In the genomic region with DNA sequence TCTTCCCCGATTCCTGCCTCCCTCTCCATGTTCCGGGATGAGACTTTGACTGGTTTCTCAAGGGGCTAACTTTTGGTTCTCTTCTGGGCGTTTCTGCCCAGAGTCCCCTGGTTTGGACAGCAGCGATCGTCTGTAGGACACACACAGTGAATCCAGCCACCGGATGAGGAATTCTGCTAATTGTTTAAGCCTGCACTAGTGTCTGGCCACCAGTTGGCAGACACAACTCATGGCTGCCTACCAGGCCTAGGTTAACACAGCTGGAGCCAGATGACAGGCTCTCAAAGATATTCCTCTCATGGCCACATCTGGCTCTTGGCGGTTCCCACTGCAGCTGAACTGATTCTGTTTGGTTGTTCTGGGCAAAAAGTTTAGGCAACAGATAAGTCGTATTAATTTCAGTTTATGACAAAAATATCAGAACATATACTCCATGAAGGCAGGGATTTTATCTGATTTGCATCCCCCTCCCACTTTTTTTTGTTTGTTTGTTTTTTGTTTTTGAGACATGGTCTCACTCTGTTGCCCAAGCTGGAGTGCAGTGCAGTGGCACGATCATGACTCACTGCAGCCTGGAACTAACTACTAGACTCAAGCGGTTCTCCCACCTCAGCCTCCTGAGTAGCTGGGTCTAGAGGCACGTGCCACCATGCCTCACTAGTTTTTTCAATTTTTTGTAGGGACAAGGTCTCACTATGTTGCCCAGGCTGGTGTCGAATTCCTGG, we compare ENCODE assay signal across 11 cellular contexts.
DNase-seq lines count a peak whose midpoint lies in the region; ATAC-seq, FAIRE-seq and TF ChIP-seq lines count a peak whose summit lies in the region.
"Had no signal": no experiment of that assay in that cellular context is flagged by ENCODE, and none has a peak within 500 bp of the region (broad histone marks: within the 10 kb centered on the region; RNA-seq: fewer than 3 reads in every experiment).

No MANE protein-coding gene starts in this region.

- intact Hi-C loops in upper lobe of right lung (cut with DNase I), result no loop called here

- TF ChIP-seq CTCF in cardiac fibroblast (IDR thresholded peaks at IDR 0.05; ENCODE audit: low read depth, low read length), result peak; percentile 24
- TF ChIP-seq CTCF in upper lobe of right lung (IDR thresholded peaks at IDR 0.05), result peak; percentile 18
- no peak for TF ChIP-seq CTCF in D721Med (IDR thresholded peaks at IDR 0.05; ENCODE audit: insufficient read depth, missing control alignments)

- H3K27ac Mint-ChIP-seq in activated naive CD4-positive, alpha-beta T cell treated with anti-CD3 and anti-CD28 coated beads, Interleukin-2, amount 50 U/mL, for 24 hours, result peak overlapping the region; percentile 82
- no peak overlapping the region for H3K27ac Mint-ChIP-seq in activated naive CD4-positive, alpha-beta T cell treated with anti-CD3 and anti-CD28 coated beads, Interleukin-2, amount 50 U/mL, for 72 hours
- H3K27ac Mint-ChIP-seq in memory B cell, result peak overlapping the region; percentile 20
- H3K27ac Mint-ChIP-seq: activated CD4-positive, alpha-beta memory T cell treated with anti-CD3 and anti-CD28 coated beads for 36 hours had no signal

- H3K27me3 Mint-ChIP-seq in activated naive CD4-positive, alpha-beta T cell treated with anti-CD3 and anti-CD28 coated beads, Interleukin-2, amount 50 U/mL, for 24 hours, result no peaks in the 10 kb centered on the region
- H3K27me3 Mint-ChIP-seq in memory B cell, result no peaks in the 10 kb centered on the region
- H3K27me3 Mint-ChIP-seq: activated CD4-positive, alpha-beta memory T cell treated with anti-CD3 and anti-CD28 coated beads for 36 hours had no signal

- H3K27ac ChIP-seq in upper lobe of right lung, result no peak overlapping the region

- no peak overlapping the region for H3K4me3 ChIP-seq in cardiac fibroblast (replicated peaks in 1 of 2; ENCODE audit: low read depth in 2 of 2, low read length in 2 of 2)
- no peak overlapping the region for H3K4me3 ChIP-seq in upper lobe of right lung
- H3K4me3 ChIP-seq: gastrocnemius medialis had no signal

- H3K4me3 Mint-ChIP-seq in activated naive CD4-positive, alpha-beta T cell treated with anti-CD3 and anti-CD28 coated beads, Interleukin-2, amount 50 U/mL, for 24 hours, result peak overlapping the region; percentile 3
- H3K4me3 Mint-ChIP-seq in memory B cell, result no peak overlapping the region
- H3K4me3 Mint-ChIP-seq: activated CD4-positive, alpha-beta memory T cell treated with anti-CD3 and anti-CD28 coated beads for 36 hours had no signal

- H3K36me3 Mint-ChIP-seq in activated naive CD4-positive, alpha-beta T cell treated with anti-CD3 and anti-CD28 coated beads, Interleukin-2, amount 50 U/mL, for 24 hours, result peaks cover 4% of the 10 kb centered on the region
- peaks cover 0 to under 1% of the 10 kb centered on the region in 2 donors for H3K36me3 Mint-ChIP-seq in activated naive CD4-positive, alpha-beta T cell treated with anti-CD3 and anti-CD28 coated beads, Interleukin-2, amount 50 U/mL, for 72 hours
- H3K36me3 Mint-ChIP-seq in memory B cell, result peaks cover 6% of the 10 kb centered on the region

- FAIRE-seq in D721Med (lab: Jason Lieb, UNC), result no peak

- no peak for DNase-seq in activated naive CD4-positive, alpha-beta T cell treated with anti-CD3 and anti-CD28 coated beads, Interleukin-2, amount 50 U/mL, for 72 hours (ENCODE audit: low spot score in 2 of 2)
- DNase-seq in cardiac fibroblast (ENCODE audit: low read depth in 2 of 2) (peak; percentile 55 to 57), memory B cell (ENCODE audit: low spot score in 2 of 2) (no peak), upper lobe of right lung (no peak), D721Med (ENCODE audit: insufficient read length, low spot score) (no peak), AML-193 (lab: John Stamatoyannopoulos, UW) (no peak)
- DNase-seq: activated CD4-positive, alpha-beta memory T cell treated with anti-CD3 and anti-CD28 coated beads for 36 hours; gastrocnemius medialis; NCI-H146 had no signal

- H3K27me3 ChIP-seq in upper lobe of right lung, result no peaks in the 10 kb centered on the region
- H3K27me3 ChIP-seq: gastrocnemius medialis had no signal

- H3K9me3 ChIP-seq in upper lobe of right lung, result no peaks in the 10 kb centered on the region
- H3K9me3 ChIP-seq: gastrocnemius medialis had no signal

- TF ChIP-seq POLR2A in GM18505 (IDR thresholded peaks at IDR 0.05; ENCODE audit: borderline replicate concordance, extremely low read depth, insufficient read depth, insufficient read length), result no peak

- H3K9me3 Mint-ChIP-seq in activated naive CD4-positive, alpha-beta T cell treated with anti-CD3 and anti-CD28 coated beads, Interleukin-2, amount 50 U/mL, for 24 hours, result no peaks in the 10 kb centered on the region
- no peaks in the 10 kb centered on the region for H3K9me3 Mint-ChIP-seq in activated naive CD4-positive, alpha-beta T cell treated with anti-CD3 and anti-CD28 coated beads, Interleukin-2, amount 50 U/mL, for 72 hours
- no peaks in the 10 kb centered on the region for H3K9me3 Mint-ChIP-seq in memory B cell
- H3K9me3 Mint-ChIP-seq: activated CD4-positive, alpha-beta memory T cell treated with anti-CD3 and anti-CD28 coated beads for 36 hours had no signal

- no peak for ATAC-seq in activated naive CD4-positive, alpha-beta T cell treated with anti-CD3 and anti-CD28 coated beads, Interleukin-2, amount 50 U/mL, for 72 hours
- ATAC-seq in memory B cell (ENCODE audit: low read depth) (peak; percentile 31), upper lobe of right lung (peak; percentile 51), GM18505 (IDR thresholded peaks at IDR 0.05; ENCODE audit: unreplicated experiment) (no peak)

- H3K4me1 ChIP-seq in upper lobe of right lung, result peaks cover 16% of the 10 kb centered on the region

- H3K36me3 ChIP-seq in upper lobe of right lung, result no peaks in the 10 kb centered on the region
- H3K36me3 ChIP-seq: gastrocnemius medialis had no signal

- H3K4me1 Mint-ChIP-seq in activated naive CD4-positive, alpha-beta T cell treated with anti-CD3 and anti-CD28 coated beads, Interleukin-2, amount 50 U/mL, for 24 hours, result peaks cover 78% of the 10 kb centered on the region
- peaks cover 18% of the 10 kb centered on the region for H3K4me1 Mint-ChIP-seq in memory B cell

Comparison
In these comparisons a context has a peak if more than half of its experiments do, and no peak if none do; other contexts are left out.
1. H3K27ac Mint-ChIP-seq: peak in activated naive CD4-positive, alpha-beta T cell treated with anti-CD3 and anti-CD28 coated beads, Interleukin-2, amount 50 U/mL, for 24 hours (single experiment) and memory B cell (single experiment); none in activated naive CD4-positive, alpha-beta T cell treated with anti-CD3 and anti-CD28 coated beads, Interleukin-2, amount 50 U/mL, for 72 hours (0 of 2).
2. ATAC-seq: peak in memory B cell (single experiment) and upper lobe of right lung (single experiment); none in activated naive CD4-positive, alpha-beta T cell treated with anti-CD3 and anti-CD28 coated beads, Interleukin-2, amount 50 U/mL, for 72 hours (0 of 2) and GM18505 (single experiment).
3. DNase-seq: peak in cardiac fibroblast (2 of 2); none in activated naive CD4-positive, alpha-beta T cell treated with anti-CD3 and anti-CD28 coated beads, Interleukin-2, amount 50 U/mL, for 72 hours (0 of 2), memory B cell (0 of 2), upper lobe of right lung (single experiment), D721Med (single experiment) and AML-193 (0 of 2).